Comparison of ENCODE assay signal across 1 cellular context in the genomic region with DNA sequence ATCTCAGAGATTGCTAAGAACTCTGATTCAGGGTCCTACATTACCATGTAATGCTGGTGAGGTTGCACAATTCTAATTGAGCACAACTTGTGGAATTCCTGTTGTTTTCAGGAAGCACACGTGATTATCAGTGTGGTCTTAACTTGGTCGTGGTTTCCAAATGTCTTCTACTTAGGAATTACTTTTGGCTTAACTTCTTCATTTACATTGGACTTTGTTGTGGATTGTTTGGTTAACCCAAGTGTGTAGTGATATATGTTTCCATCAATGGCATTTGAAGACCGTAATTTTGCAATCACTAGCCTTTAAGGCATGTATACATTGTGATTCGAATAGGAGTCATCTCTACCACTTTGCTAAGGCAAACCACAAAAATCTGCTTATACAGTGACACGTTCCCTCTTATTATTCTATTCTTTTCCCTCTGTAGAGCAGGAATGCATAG.
TF ChIP-seq lines count a peak whose summit lies in the region.

No MANE protein-coding gene starts in this region.

TF ChIP-seq in GM23338, 12 proteins besides CTCF, POLR2A, EP300 and RAD21 (continued from another document):
- TF ChIP-seq, protein P1, sequence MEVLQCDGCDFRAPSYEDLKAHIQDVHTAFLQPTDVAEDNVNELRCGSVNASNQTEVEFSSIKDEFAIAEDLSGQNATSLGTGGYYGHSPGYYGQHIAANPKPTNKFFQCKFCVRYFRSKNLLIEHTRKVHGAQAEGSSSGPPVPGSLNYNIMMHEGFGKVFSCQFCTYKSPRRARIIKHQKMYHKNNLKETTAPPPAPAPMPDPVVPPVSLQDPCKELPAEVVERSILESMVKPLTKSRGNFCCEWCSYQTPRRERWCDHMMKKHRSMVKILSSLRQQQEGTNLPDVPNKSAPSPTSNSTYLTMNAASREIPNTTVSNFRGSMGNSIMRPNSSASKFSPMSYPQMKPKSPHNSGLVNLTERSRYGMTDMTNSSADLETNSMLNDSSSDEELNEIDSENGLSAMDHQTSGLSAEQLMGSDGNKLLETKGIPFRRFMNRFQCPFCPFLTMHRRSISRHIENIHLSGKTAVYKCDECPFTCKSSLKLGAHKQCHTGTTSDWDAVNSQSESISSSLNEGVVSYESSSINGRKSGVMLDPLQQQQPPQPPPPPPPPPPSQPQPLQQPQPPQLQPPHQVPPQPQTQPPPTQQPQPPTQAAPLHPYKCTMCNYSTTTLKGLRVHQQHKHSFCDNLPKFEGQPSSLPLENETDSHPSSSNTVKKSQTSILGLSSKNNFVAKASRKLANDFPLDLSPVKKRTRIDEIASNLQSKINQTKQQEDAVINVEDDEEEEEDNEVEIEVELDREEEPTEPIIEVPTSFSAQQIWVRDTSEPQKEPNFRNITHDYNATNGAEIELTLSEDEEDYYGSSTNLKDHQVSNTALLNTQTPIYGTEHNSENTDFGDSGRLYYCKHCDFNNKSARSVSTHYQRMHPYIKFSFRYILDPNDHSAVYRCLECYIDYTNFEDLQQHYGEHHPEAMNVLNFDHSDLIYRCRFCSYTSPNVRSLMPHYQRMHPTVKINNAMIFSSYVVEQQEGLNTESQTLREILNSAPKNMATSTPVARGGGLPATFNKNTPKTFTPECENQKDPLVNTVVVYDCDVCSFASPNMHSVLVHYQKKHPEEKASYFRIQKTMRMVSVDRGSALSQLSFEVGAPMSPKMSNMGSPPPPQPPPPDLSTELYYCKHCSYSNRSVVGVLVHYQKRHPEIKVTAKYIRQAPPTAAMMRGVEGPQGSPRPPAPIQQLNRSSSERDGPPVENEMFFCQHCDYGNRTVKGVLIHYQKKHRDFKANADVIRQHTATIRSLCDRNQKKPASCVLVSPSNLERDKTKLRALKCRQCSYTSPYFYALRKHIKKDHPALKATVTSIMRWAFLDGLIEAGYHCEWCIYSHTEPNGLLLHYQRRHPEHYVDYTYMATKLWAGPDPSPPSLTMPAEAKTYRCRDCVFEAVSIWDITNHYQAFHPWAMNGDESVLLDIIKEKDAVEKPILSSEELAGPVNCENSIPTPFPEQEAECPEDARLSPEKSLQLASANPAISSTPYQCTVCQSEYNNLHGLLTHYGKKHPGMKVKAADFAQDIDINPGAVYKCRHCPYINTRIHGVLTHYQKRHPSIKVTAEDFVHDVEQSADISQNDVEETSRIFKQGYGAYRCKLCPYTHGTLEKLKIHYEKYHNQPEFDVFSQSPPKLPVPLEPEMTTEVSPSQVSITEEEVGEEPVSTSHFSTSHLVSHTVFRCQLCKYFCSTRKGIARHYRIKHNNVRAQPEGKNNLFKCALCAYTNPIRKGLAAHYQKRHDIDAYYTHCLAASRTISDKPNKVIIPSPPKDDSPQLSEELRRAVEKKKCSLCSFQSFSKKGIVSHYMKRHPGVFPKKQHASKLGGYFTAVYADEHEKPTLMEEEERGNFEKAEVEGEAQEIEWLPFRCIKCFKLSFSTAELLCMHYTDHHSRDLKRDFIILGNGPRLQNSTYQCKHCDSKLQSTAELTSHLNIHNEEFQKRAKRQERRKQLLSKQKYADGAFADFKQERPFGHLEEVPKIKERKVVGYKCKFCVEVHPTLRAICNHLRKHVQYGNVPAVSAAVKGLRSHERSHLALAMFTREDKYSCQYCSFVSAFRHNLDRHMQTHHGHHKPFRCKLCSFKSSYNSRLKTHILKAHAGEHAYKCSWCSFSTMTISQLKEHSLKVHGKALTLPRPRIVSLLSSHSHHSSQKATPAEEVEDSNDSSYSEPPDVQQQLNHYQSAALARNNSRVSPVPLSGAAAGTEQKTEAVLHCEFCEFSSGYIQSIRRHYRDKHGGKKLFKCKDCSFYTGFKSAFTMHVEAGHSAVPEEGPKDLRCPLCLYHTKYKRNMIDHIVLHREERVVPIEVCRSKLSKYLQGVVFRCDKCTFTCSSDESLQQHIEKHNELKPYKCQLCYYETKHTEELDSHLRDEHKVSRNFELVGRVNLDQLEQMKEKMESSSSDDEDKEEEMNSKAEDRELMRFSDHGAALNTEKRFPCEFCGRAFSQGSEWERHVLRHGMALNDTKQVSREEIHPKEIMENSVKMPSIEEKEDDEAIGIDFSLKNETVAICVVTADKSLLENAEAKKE (CRISPR knock-in tag; IDR thresholded peaks at IDR 0.05) = no peak
- TF ChIP-seq POLR2AphosphoS5 (IDR thresholded peaks at IDR 0.05; ENCODE audit: low read depth) (no peak), ZNF331 (CRISPR knock-in tag; IDR thresholded peaks at IDR 0.05; ENCODE audit: low read depth) (no peak), CREB1 (CRISPR knock-in tag; IDR thresholded peaks at IDR 0.05; ENCODE audit: low read depth) (no peak)
- TF ChIP-seq, protein P2, sequence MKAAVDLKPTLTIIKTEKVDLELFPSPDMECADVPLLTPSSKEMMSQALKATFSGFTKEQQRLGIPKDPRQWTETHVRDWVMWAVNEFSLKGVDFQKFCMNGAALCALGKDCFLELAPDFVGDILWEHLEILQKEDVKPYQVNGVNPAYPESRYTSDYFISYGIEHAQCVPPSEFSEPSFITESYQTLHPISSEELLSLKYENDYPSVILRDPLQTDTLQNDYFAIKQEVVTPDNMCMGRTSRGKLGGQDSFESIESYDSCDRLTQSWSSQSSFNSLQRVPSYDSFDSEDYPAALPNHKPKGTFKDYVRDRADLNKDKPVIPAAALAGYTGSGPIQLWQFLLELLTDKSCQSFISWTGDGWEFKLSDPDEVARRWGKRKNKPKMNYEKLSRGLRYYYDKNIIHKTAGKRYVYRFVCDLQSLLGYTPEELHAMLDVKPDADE (IDR thresholded peaks at IDR 0.05) = no peak
